17 cellular contexts compared by ENCODE assay signal in the genomic region with DNA sequence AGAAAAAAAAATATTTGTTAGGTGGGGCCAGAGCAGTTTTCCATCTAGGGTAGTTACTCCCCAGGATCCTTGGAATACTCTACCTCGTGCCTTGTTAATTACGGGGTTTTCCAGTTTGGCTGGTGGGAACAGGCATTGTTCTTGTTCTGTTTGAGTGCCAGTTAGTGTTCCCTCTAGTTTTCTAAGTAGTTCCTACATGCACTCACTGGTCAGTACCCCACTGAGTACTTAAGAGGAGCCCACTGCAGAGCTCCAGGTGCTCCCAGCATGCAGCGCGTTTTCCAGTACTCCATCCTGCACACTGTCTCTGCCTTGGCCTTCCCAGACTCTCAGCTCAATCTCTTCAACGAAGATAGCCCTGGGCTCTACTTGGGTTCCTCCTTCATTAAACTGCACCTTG.
"Had no signal": no experiment of that assay in that cellular context is flagged by ENCODE, and none has a peak within 500 bp of the region (broad histone marks: within the 10 kb centered on the region; RNA-seq: fewer than 3 reads in every experiment).

No MANE protein-coding gene starts in this region.

- ATAC-seq: activated naive CD4-positive, alpha-beta T cell treated with anti-CD3 and anti-CD28 coated beads, Interleukin-2, amount 50 U/mL, for 72 hours; left lung; natural killer cell treated with Interleukin-12 subunit alpha and Interleukin-12 subunit beta and Interleukin-15 and Interleukin-18, amount 100 ng/mL, for 72 hours had no signal

- H3K27ac ChIP-seq: esophagus muscularis mucosa, left lung, transverse colon had no signal

- DNase-seq: activated CD4-positive, alpha-beta T cell treated with anti-CD3 and anti-CD28 coated beads, Interleukin-2, amount 50 U/mL, for 1 hour; activated effector memory CD4-positive, alpha-beta T cell treated with Interleukin-2 at 50 U/mL for 16 hours; amygdala; glutamatergic neuron; islet precursor cell; left lung; stimulated activated CD4-positive, alpha-beta T cell treated with anti-CD3 and anti-CD28 coated beads, Interleukin-12 subunit alpha, Interleukin-12 subunit beta, amount 100 ng/mL, for 4 hours; stimulated activated naive CD4-positive, alpha-beta T cell; substantia nigra; transverse colon had no signal

- H3K9me3 Mint-ChIP-seq: activated naive CD4-positive, alpha-beta T cell treated with anti-CD3 and anti-CD28 coated beads, Interleukin-2, amount 50 U/mL, for 72 hours; brain; central memory CD8-positive, alpha-beta T cell; natural killer cell treated with Interleukin-12 subunit alpha and Interleukin-12 subunit beta and Interleukin-15 and Interleukin-18, amount 100 ng/mL, for 72 hours had no signal

- H3K27me3 Mint-ChIP-seq: brain; central memory CD8-positive, alpha-beta T cell; natural killer cell treated with Interleukin-12 subunit alpha and Interleukin-12 subunit beta and Interleukin-15 and Interleukin-18, amount 100 ng/mL, for 72 hours had no signal

- FAIRE-seq: endometrium, TTC549 had no signal

- H3K4me3 Mint-ChIP-seq: brain; central memory CD8-positive, alpha-beta T cell; natural killer cell treated with Interleukin-12 subunit alpha and Interleukin-12 subunit beta and Interleukin-15 and Interleukin-18, amount 100 ng/mL, for 72 hours had no signal

- H3K27me3 ChIP-seq: esophagus muscularis mucosa, left lung, transverse colon had no signal

- H3K36me3 Mint-ChIP-seq: activated naive CD4-positive, alpha-beta T cell treated with anti-CD3 and anti-CD28 coated beads, Interleukin-2, amount 50 U/mL, for 72 hours; natural killer cell treated with Interleukin-12 subunit alpha and Interleukin-12 subunit beta and Interleukin-15 and Interleukin-18, amount 100 ng/mL, for 72 hours had no signal

- H3K27ac Mint-ChIP-seq: activated naive CD4-positive, alpha-beta T cell treated with anti-CD3 and anti-CD28 coated beads, Interleukin-2, amount 50 U/mL, for 72 hours; natural killer cell treated with Interleukin-12 subunit alpha and Interleukin-12 subunit beta and Interleukin-15 and Interleukin-18, amount 100 ng/mL, for 72 hours had no signal

- H3K4me1 ChIP-seq: esophagus muscularis mucosa, left lung, transverse colon had no signal

- H3K4me3 ChIP-seq: esophagus muscularis mucosa, left lung, transverse colon had no signal

- H3K36me3 ChIP-seq: esophagus muscularis mucosa, left lung, transverse colon had no signal

- H3K9me3 ChIP-seq: esophagus muscularis mucosa, left lung, transverse colon had no signal

- H3K4me1 Mint-ChIP-seq: central memory CD8-positive, alpha-beta T cell had no signal
